1 cellular context compared by ENCODE assay signal in the genomic region with DNA sequence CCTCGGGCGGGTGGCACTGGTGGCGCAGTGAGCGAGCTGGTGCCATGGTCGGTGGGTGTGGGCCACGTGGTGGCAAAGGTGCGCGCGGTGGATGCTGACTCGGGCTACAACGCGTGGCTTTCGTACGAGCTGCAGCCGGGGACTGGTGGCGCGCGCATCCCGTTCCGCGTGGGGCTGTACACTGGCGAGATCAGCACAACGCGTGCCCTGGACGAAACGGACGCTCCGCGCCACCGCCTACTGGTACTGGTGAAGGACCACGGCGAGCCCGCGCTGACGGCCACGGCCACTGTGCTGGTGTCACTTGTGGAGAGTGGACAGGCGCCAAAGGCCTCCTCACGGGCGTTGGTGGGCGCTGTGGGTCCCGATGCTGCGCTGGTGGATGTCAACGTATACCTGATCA.
TF ChIP-seq lines count a peak whose summit lies in the region.

No MANE protein-coding gene starts in this region.

TF ChIP-seq in GM23338, 12 proteins besides CTCF, POLR2A, EP300 and RAD21:
- no peak for TF ChIP-seq ZNF462 (CRISPR knock-in tag; IDR thresholded peaks at IDR 0.05)
- TF ChIP-seq POLR2AphosphoS5 (IDR thresholded peaks at IDR 0.05; ENCODE audit: low read depth), result no peak
- TF ChIP-seq CREB1 (CRISPR knock-in tag; IDR thresholded peaks at IDR 0.05; ENCODE audit: low read depth), result no peak
- no peak for TF ChIP-seq ZNF331 (CRISPR knock-in tag; IDR thresholded peaks at IDR 0.05; ENCODE audit: low read depth)
- no peak for TF ChIP-seq NANOG (IDR thresholded peaks at IDR 0.05; ENCODE audit: borderline replicate concordance)
- TF ChIP-seq STAT1 (IDR thresholded peaks at IDR 0.05; ENCODE audit: unreplicated experiment), result no peak
- no peak for TF ChIP-seq EZH2 (IDR thresholded peaks at IDR 0.05; ENCODE audit: low read depth, unreplicated experiment)
- TF ChIP-seq, protein P1, sequence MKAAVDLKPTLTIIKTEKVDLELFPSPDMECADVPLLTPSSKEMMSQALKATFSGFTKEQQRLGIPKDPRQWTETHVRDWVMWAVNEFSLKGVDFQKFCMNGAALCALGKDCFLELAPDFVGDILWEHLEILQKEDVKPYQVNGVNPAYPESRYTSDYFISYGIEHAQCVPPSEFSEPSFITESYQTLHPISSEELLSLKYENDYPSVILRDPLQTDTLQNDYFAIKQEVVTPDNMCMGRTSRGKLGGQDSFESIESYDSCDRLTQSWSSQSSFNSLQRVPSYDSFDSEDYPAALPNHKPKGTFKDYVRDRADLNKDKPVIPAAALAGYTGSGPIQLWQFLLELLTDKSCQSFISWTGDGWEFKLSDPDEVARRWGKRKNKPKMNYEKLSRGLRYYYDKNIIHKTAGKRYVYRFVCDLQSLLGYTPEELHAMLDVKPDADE (IDR thresholded peaks at IDR 0.05), result no peak
- no peak for TF ChIP-seq JUNB (IDR thresholded peaks at IDR 0.05; ENCODE audit: unreplicated experiment)
- no peak for TF ChIP-seq REST (IDR thresholded peaks at IDR 0.05; ENCODE audit: unreplicated experiment)
- no peak for TF ChIP-seq EZH2phosphoT487 (IDR thresholded peaks at IDR 0.05; ENCODE audit: unreplicated experiment)
- TF ChIP-seq ZNF114 (CRISPR knock-in tag; IDR thresholded peaks at IDR 0.05), result no peak
